In the genomic region with DNA sequence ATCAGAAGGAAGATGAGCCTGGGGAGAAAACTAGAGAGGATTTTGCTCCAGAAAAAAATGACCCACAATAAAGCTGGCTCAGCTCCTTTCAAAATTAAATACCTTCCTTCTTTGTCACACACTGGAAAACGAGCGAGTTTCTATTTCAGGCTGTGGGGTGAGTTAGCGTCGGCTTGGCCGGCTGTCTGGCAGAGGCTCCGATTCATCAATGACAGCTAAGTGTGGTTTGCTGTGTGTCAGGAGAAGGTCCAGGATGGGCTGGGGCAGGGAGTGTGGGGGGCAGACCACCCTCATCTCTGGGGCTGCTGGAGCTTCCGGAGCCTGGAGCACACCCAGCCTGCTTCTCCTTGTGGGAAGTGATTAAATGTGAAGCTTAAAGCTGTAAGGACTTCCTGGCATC, we compare ENCODE assay signal across 8 cellular contexts.
DNase-seq lines count a peak whose midpoint lies in the region; ATAC-seq and TF ChIP-seq lines count a peak whose summit lies in the region.

No MANE protein-coding gene starts in this region.

- peaks cover 7% of the 10 kb centered on the region for H3K4me1 Mint-ChIP-seq in activated naive CD8-positive, alpha-beta T cell treated with anti-CD3 and anti-CD28 coated beads, Interleukin-2, amount 50 U/mL, for 24 hours

- H3K4me3 ChIP-seq in fibroblast of villous mesenchyme (ENCODE audit: low read depth, low read length) (peak overlapping the region; percentile 16), psoas muscle (peak overlapping the region; percentile 51)

- no peak for TF ChIP-seq CTCF in RWPE1 (conservative IDR thresholded peaks at IDR 0.05; ENCODE audit: low read depth)
- no peak for TF ChIP-seq CTCF in fibroblast of villous mesenchyme (IDR thresholded peaks at IDR 0.05; ENCODE audit: insufficient read depth, low read depth, low read length)
- TF ChIP-seq CTCF in psoas muscle (IDR thresholded peaks at IDR 0.05) = no peak

- POLR2A ChIA-PET in RWPE1 (lab: Yijun Ruan, JAX; ENCODE audit: low non-redundant PET) = no interaction called here

- H3K4me1 ChIP-seq in psoas muscle = peaks cover 19% of the 10 kb centered on the region

- CTCF ChIA-PET in RWPE1 (lab: Yijun Ruan, JAX) = no interaction called here

- H3K9me3 Mint-ChIP-seq in activated naive CD8-positive, alpha-beta T cell treated with anti-CD3 and anti-CD28 coated beads, Interleukin-2, amount 50 U/mL, for 24 hours = no peaks in the 10 kb centered on the region

- no peaks in the 10 kb centered on the region for H3K9me3 ChIP-seq in psoas muscle

- H3K27me3 ChIP-seq in psoas muscle (ENCODE audit: insufficient read depth in 3 of 3, low read length in 2 of 3) = no peaks in the 10 kb centered on the region

- no peak overlapping the region for H3K4me3 Mint-ChIP-seq in activated naive CD8-positive, alpha-beta T cell treated with anti-CD3 and anti-CD28 coated beads, Interleukin-2, amount 50 U/mL, for 24 hours

- H3K27ac ChIP-seq in RWPE1 = peak overlapping the region; percentile 90
- peak overlapping the region; percentile 77 for H3K27ac ChIP-seq in psoas muscle

- ATAC-seq in psoas muscle = peak; percentile 94 to 98 (median 97)
- ATAC-seq in activated naive CD8-positive, alpha-beta T cell treated with anti-CD3 and anti-CD28 coated beads, Interleukin-2, amount 50 U/mL, for 24 hours = no peak
- ATAC-seq in HG03520 (IDR thresholded peaks at IDR 0.05; ENCODE audit: unreplicated experiment) = no peak
- no peak for ATAC-seq in HG03045 (IDR thresholded peaks at IDR 0.05; ENCODE audit: unreplicated experiment)

- DNase-seq in ELR (ENCODE audit: low read depth) (peak; percentile 87), RWPE1 (ENCODE audit: low spot score) (peak; percentile 78), fibroblast of villous mesenchyme (ENCODE audit: low read depth) (peak; percentile 91), psoas muscle (peak; percentile 73 to 83)
- no peak for DNase-seq in activated naive CD8-positive, alpha-beta T cell treated with anti-CD3 and anti-CD28 coated beads, Interleukin-2, amount 50 U/mL, for 24 hours
- DNase-seq in activated effector memory CD4-positive, alpha-beta T cell treated with Interleukin-2 at 50 U/mL for 16 hours = no peak

- WGBS in psoas muscle, 3 donors = 0 to 1% (median 1%) methylated on average over 7 of the region's 7 CpGs

- no peak overlapping the region for H3K27ac Mint-ChIP-seq in activated naive CD8-positive, alpha-beta T cell treated with anti-CD3 and anti-CD28 coated beads, Interleukin-2, amount 50 U/mL, for 24 hours

- no peaks in the 10 kb centered on the region for H3K36me3 Mint-ChIP-seq in activated naive CD8-positive, alpha-beta T cell treated with anti-CD3 and anti-CD28 coated beads, Interleukin-2, amount 50 U/mL, for 24 hours (ENCODE audit: low read depth)

- intact Hi-C loops in psoas muscle (cut with DNase I) = loop anchor here (5.0 to 10.0 kb wide), 4 partner anchors 56 to 199 kb away; no protein-coding TSS in a partner anchor

- H3K36me3 ChIP-seq in psoas muscle (ENCODE audit: insufficient read depth in 1 of 2, low read depth in 1 of 2) = no peaks in the 10 kb centered on the region

- H3K27me3 Mint-ChIP-seq in activated naive CD8-positive, alpha-beta T cell treated with anti-CD3 and anti-CD28 coated beads, Interleukin-2, amount 50 U/mL, for 24 hours = peaks cover 19% of the 10 kb centered on the region

Comparison
In these comparisons a context has a peak if more than half of its experiments do, and no peak if none do; other contexts are left out.
1. DNase-seq: peak in ELR (single experiment), RWPE1 (single experiment), fibroblast of villous mesenchyme (single experiment) and psoas muscle (2 of 2); none in activated naive CD8-positive, alpha-beta T cell treated with anti-CD3 and anti-CD28 coated beads, Interleukin-2, amount 50 U/mL, for 24 hours (single experiment) and activated effector memory CD4-positive, alpha-beta T cell treated with Interleukin-2 at 50 U/mL for 16 hours (single experiment).
2. ATAC-seq: peak in psoas muscle (4 of 4); none in activated naive CD8-positive, alpha-beta T cell treated with anti-CD3 and anti-CD28 coated beads, Interleukin-2, amount 50 U/mL, for 24 hours (single experiment), HG03520 (single experiment) and HG03045 (single experiment).